8 cellular contexts compared by ENCODE assay signal in genomic region chr15:79339588-79340314, GRCh38. TPM values are rescaled to one million over a fixed set of nuclear protein-coding genes. Genes with fewer than 3 reads are reported as not detected.
A peak's percentile ranks its signal among the peaks of the same experiment; 100 is the strongest.
DNase-seq lines count a peak whose midpoint lies in the region; ATAC-seq, FAIRE-seq and TF ChIP-seq lines count a peak whose summit lies in the region.

No MANE protein-coding gene starts in this region.

- H3K4me2 ChIP-seq in MM.1S (ENCODE audit: low read depth, low read length) = no peak overlapping the region

- no peaks in the 10 kb centered on the region for H3K9me2 ChIP-seq in MM.1S (replicated peaks; ENCODE audit: insufficient read depth, low read length)

- no peaks in the 10 kb centered on the region for H3F3A ChIP-seq in MM.1S (ENCODE audit: insufficient read depth, low read length)

- peak; percentile 90 for TF ChIP-seq CTCF in MM.1S (IDR thresholded peaks at IDR 0.05; ENCODE audit: low read length)
- peak; percentile 71 for TF ChIP-seq CTCF in upper lobe of right lung (IDR thresholded peaks at IDR 0.05)

- FAIRE-seq in islet of Langerhans (lab: Jason Lieb, UNC) = peak; percentile 92

- no peaks in the 10 kb centered on the region for H3K79me2 ChIP-seq in MM.1S (ENCODE audit: low read length)

- DNase-seq in NCI-H2081 (lab: John Stamatoyannopoulos, UW) (peak; percentile 8 to 39), NCI-H2081 treated with DMSO at 0.1 percent for 48 hours (lab: John Stamatoyannopoulos, UW) (no peak), MM.1S (peak; percentile 22), adipocyte (ENCODE audit: low read depth) (peak; percentile 77), upper lobe of right lung (no peak), posterior vena cava (ENCODE audit: low spot score) (no peak), NCI-H187 (lab: John Stamatoyannopoulos, UW) (no peak)

- H4K20me1 ChIP-seq in MM.1S (ENCODE audit: insufficient read depth, low read length) = no peaks in the 10 kb centered on the region

- H3K36me3 ChIP-seq in MM.1S (replicated peaks; ENCODE audit: insufficient read depth, low read length) (no peaks in the 10 kb centered on the region), adipocyte (ENCODE audit: control insufficient read depth, insufficient read depth, low read length, severe bottlenecking) (no peaks in the 10 kb centered on the region), upper lobe of right lung (no peaks in the 10 kb centered on the region)

- H3K9me3 ChIP-seq in MM.1S (replicated peaks; ENCODE audit: insufficient read depth, low read length) (no peaks in the 10 kb centered on the region), adipocyte (ENCODE audit: control insufficient read depth, low read length) (no peaks in the 10 kb centered on the region), upper lobe of right lung (no peaks in the 10 kb centered on the region)

- H3K27me3 ChIP-seq in MM.1S (replicated peaks; ENCODE audit: insufficient read depth, low read length) (no peaks in the 10 kb centered on the region), adipocyte (replicated peaks; ENCODE audit: control insufficient read depth, insufficient read depth, low read length) (no peaks in the 10 kb centered on the region), upper lobe of right lung (no peaks in the 10 kb centered on the region)

- ATAC-seq in upper lobe of right lung = peak; percentile 68

- H2AFZ ChIP-seq in MM.1S (ENCODE audit: low read length) = no peak overlapping the region

- no peak overlapping the region for H3K4me3 ChIP-seq in MM.1S (ENCODE audit: low read length)
- H3K4me3 ChIP-seq in adipocyte (ENCODE audit: low read length) = no peak overlapping the region
- no peak overlapping the region for H3K4me3 ChIP-seq in upper lobe of right lung

- H3K27ac ChIP-seq in MM.1S (ENCODE audit: low read length) (no peak overlapping the region), upper lobe of right lung (no peak overlapping the region)

- H3K4me1 ChIP-seq in MM.1S (ENCODE audit: low read length) (no peaks in the 10 kb centered on the region), adipocyte (ENCODE audit: control insufficient read depth, insufficient read depth, low read length) (no peaks in the 10 kb centered on the region), upper lobe of right lung (no peaks in the 10 kb centered on the region)

- intact Hi-C loops in upper lobe of right lung (cut with DNase I) = no loop called here
- intact Hi-C loops in posterior vena cava (cut with DNase I) = no loop called here

- H3K9ac ChIP-seq in MM.1S (ENCODE audit: low read length) = no peak overlapping the region
- H3K9ac ChIP-seq in adipocyte (ENCODE audit: low read length) = no peak overlapping the region

RNA-seq across cellular contexts. Expression of gene TMED3, which starts 28.8 kb away (rescaled TPM):
- total RNA-seq in upper lobe of right lung (45.6 TPM), posterior vena cava (10 to 100 TPM; 41.1 to 42.9 TPM)

RNA-seq across cellular contexts. Expression of gene ANKRD34C, which starts 57.2 kb away (rescaled TPM):
- total RNA-seq in upper lobe of right lung (not detected), posterior vena cava (under 1 TPM; 0.14 to 0.19 TPM)

Comparison
In these comparisons a context has a peak if more than half of its experiments do, and no peak if none do; other contexts are left out.
1. DNase-seq: peak in NCI-H2081 (2 of 2), MM.1S (single experiment) and adipocyte (single experiment); none in NCI-H2081 treated with DMSO at 0.1 percent for 48 hours (single experiment), upper lobe of right lung (single experiment), posterior vena cava (single experiment) and NCI-H187 (0 of 2).